Comparison of ENCODE assay signal across 1 cellular context in the genomic region with DNA sequence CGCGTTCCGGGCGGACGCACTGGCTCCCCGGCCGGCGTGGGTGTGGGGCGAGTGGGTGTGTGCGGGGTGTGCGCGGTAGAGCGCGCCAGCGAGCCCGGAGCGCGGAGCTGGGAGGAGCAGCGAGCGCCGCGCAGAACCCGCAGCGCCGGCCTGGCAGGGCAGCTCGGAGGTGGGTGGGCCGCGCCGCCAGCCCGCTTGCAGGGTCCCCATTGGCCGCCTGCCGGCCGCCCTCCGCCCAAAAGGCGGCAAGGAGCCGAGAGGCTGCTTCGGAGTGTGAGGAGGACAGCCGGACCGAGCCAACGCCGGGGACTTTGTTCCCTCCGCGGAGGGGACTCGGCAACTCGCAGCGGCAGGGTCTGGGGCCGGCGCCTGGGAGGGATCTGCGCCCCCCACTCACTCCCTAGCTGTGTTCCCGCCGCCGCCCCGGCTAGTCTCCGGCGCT.
TF ChIP-seq lines count a peak whose summit lies in the region.

Gene DAPK1 (plus strand): TSS at position 264 of the 442 bp plus-strand sequence. CDS start 1,211 bp downstream, outside the sequence.

TF ChIP-seq in GM12878, 131 proteins besides CTCF, POLR2A, EP300 and RAD21 (continues in another document):
- TF ChIP-seq SMAD1 (IDR thresholded peaks at IDR 0.05; ENCODE audit: low read depth, partially characterized antibody) (no peak), ZBTB4 (CRISPR knock-in tag; IDR thresholded peaks at IDR 0.05) (no peak), CREM (IDR thresholded peaks at IDR 0.05; ENCODE audit: low read depth) (no peak), LARP7 (IDR thresholded peaks at IDR 0.05) (peak; percentile 67; the same call in 1 of the 2 replicates), BHLHE40 (IDR thresholded peaks at IDR 0.05; ENCODE audit: borderline replicate concordance in 1 of 2, low read depth in 2 of 2, low read length in 1 of 2) (peak in 1 of 2 experiments; percentile 69; a peak in 2 of 4 replicates), GATAD2B (conservative IDR thresholded peaks at IDR 0.05; ENCODE audit: low read depth) (peak; percentile 90), CBX5 (IDR thresholded peaks at IDR 0.05; ENCODE audit: low read depth) (no peak), BCL11A (IDR thresholded peaks at IDR 0.05; ENCODE audit: low read depth, low read length) (0 out of 2 replicates have a peak, but pooled peaks have one; percentile 22), TCF7 (IDR thresholded peaks at IDR 0.05; ENCODE audit: borderline replicate concordance) (no peak), FOXM1 (IDR thresholded peaks at IDR 0.05; ENCODE audit: low read depth, low read length) (no peak), MTA2 (IDR thresholded peaks at IDR 0.05; ENCODE audit: low read depth) (no peak), EGR1 (IDR thresholded peaks at IDR 0.05; ENCODE audit: borderline replicate concordance in 1 of 2, low read depth in 2 of 2, low read length in 2 of 2) (peak in 1 of 2 experiments; percentile 98; a peak in 2 of 3 replicates), POLR2AphosphoS5 (IDR thresholded peaks at IDR 0.05; ENCODE audit: low read length) (peak; percentile 49; the same call in 1 of the 2 replicates), RBBP5 (conservative IDR thresholded peaks at IDR 0.05) (no peak), RELA (IDR thresholded peaks at IDR 0.05; ENCODE audit: borderline replicate concordance, partially characterized antibody) (peak; percentile 41), MLLT1 (IDR thresholded peaks at IDR 0.05) (no peak), HDAC6 (IDR thresholded peaks at IDR 0.05; ENCODE audit: unreplicated experiment) (no peak), TBL1XR1 (IDR thresholded peaks at IDR 0.05; ENCODE audit: low read depth, low read length) (no peak), SREBF2 (IDR thresholded peaks at IDR 0.05; ENCODE audit: low read length) (no peak), TCF3 (IDR thresholded peaks at IDR 0.05; ENCODE audit: borderline replicate concordance, insufficient read depth, low read depth, low read length) (peak; percentile 37; the same call in 1 of the 2 replicates), HCFC1 (IDR thresholded peaks at IDR 0.05; ENCODE audit: low read length) (no peak), SMC3 (IDR thresholded peaks at IDR 0.05; ENCODE audit: borderline replicate concordance, low read length) (peak; percentile 18; the same call in 1 of the 2 replicates), TCF12 (IDR thresholded peaks at IDR 0.05; ENCODE audit: low read depth, low read length) (peak; percentile 35; the same call in 1 of the 2 replicates), TAF1 (IDR thresholded peaks at IDR 0.05; ENCODE audit: borderline replicate concordance, low read depth, low read length) (peak; percentile 21; the same call in 1 of the 2 replicates), POU2F2 (IDR thresholded peaks at IDR 0.05; ENCODE audit: borderline replicate concordance, low read depth, low read length) (no peak), PAX5 (IDR thresholded peaks at IDR 0.05; ENCODE audit: borderline replicate concordance, low read depth, low read length) (peak; percentile 74; the same call in 1 of the 2 replicates), CBX3 (IDR thresholded peaks at IDR 0.05; ENCODE audit: borderline replicate concordance, low read depth) (no peak), SIX5 (IDR thresholded peaks at IDR 0.05; ENCODE audit: low read depth, low read length, severe bottlenecking) (no peak), BCL3 (IDR thresholded peaks at IDR 0.05; ENCODE audit: borderline replicate concordance, insufficient read depth, low read depth, low read length, poor library complexity, severe bottlenecking) (peak; percentile 25), EZH2 (IDR thresholded peaks at IDR 0.05; ENCODE audit: borderline replicate concordance, control insufficient read depth, low read depth, low read length) (no peak), IKZF1 (conservative IDR thresholded peaks at IDR 0.05) (peak; percentile 76), IKZF2 (IDR thresholded peaks at IDR 0.05) (no peak), SUZ12 (IDR thresholded peaks at IDR 0.05; ENCODE audit: unreplicated experiment) (no peak), NR2C1 (IDR thresholded peaks at IDR 0.05) (no peak), YY1 (IDR thresholded peaks at IDR 0.05; ENCODE audit: low read depth, low read length) (0 out of 2 replicates have a peak, but pooled peaks have one; percentile 22), NR2F1 (conservative IDR thresholded peaks at IDR 0.05) (peak; percentile 46; the same call in 1 of the 2 replicates), NKRF (conservative IDR thresholded peaks at IDR 0.05) (0 out of 2 replicates have a peak, but pooled peaks have one; percentile 51), SIN3A (IDR thresholded peaks at IDR 0.05; ENCODE audit: low read depth, low read length) (no peak), SMARCA5 (IDR thresholded peaks at IDR 0.05) (peak; percentile 77), PML (IDR thresholded peaks at IDR 0.05; ENCODE audit: low read length) (no peak), BACH1 (IDR thresholded peaks at IDR 0.05; ENCODE audit: borderline replicate concordance) (peak; percentile 74), ZNF217 (IDR thresholded peaks at IDR 0.05) (peak; percentile 51; the same call in 1 of the 2 replicates), NFXL1 (IDR thresholded peaks at IDR 0.05; ENCODE audit: borderline replicate concordance) (no peak), ZSCAN29 (IDR thresholded peaks at IDR 0.05) (peak; percentile 64; the same call in 1 of the 2 replicates), DPF2 (IDR thresholded peaks at IDR 0.05) (peak; percentile 75), ASH2L (IDR thresholded peaks at IDR 0.05; ENCODE audit: borderline replicate concordance, low read depth) (no peak), JUND (IDR thresholded peaks at IDR 0.05; ENCODE audit: low read depth, low read length) (no peak)
- TF ChIP-seq, protein P1, sequence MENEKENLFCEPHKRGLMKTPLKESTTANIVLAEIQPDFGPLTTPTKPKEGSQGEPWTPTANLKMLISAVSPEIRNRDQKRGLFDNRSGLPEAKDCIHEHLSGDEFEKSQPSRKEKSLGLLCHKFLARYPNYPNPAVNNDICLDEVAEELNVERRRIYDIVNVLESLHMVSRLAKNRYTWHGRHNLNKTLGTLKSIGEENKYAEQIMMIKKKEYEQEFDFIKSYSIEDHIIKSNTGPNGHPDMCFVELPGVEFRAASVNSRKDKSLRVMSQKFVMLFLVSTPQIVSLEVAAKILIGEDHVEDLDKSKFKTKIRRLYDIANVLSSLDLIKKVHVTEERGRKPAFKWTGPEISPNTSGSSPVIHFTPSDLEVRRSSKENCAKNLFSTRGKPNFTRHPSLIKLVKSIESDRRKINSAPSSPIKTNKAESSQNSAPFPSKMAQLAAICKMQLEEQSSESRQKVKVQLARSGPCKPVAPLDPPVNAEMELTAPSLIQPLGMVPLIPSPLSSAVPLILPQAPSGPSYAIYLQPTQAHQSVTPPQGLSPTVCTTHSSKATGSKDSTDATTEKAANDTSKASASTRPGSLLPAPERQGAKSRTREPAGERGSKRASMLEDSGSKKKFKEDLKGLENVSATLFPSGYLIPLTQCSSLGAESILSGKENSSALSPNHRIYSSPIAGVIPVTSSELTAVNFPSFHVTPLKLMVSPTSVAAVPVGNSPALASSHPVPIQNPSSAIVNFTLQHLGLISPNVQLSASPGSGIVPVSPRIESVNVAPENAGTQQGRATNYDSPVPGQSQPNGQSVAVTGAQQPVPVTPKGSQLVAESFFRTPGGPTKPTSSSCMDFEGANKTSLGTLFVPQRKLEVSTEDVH (IDR thresholded peaks at IDR 0.05; ENCODE audit: low read depth, partially characterized antibody) = no peak
- TF ChIP-seq, protein P2, sequence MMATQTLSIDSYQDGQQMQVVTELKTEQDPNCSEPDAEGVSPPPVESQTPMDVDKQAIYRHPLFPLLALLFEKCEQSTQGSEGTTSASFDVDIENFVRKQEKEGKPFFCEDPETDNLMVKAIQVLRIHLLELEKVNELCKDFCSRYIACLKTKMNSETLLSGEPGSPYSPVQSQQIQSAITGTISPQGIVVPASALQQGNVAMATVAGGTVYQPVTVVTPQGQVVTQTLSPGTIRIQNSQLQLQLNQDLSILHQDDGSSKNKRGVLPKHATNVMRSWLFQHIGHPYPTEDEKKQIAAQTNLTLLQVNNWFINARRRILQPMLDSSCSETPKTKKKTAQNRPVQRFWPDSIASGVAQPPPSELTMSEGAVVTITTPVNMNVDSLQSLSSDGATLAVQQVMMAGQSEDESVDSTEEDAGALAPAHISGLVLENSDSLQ (IDR thresholded peaks at IDR 0.05) = no peak
- TF ChIP-seq, protein P3, sequence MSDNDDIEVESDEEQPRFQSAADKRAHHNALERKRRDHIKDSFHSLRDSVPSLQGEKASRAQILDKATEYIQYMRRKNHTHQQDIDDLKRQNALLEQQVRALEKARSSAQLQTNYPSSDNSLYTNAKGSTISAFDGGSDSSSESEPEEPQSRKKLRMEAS (IDR thresholded peaks at IDR 0.05; ENCODE audit: low read depth, low read length) = peak; percentile 53; the same call in 1 of the 2 replicates
- TF ChIP-seq, protein P4, sequence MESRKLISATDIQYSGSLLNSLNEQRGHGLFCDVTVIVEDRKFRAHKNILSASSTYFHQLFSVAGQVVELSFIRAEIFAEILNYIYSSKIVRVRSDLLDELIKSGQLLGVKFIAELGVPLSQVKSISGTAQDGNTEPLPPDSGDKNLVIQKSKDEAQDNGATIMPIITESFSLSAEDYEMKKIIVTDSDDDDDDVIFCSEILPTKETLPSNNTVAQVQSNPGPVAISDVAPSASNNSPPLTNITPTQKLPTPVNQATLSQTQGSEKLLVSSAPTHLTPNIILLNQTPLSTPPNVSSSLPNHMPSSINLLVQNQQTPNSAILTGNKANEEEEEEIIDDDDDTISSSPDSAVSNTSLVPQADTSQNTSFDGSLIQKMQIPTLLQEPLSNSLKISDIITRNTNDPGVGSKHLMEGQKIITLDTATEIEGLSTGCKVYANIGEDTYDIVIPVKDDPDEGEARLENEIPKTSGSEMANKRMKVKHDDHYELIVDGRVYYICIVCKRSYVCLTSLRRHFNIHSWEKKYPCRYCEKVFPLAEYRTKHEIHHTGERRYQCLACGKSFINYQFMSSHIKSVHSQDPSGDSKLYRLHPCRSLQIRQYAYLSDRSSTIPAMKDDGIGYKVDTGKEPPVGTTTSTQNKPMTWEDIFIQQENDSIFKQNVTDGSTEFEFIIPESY (IDR thresholded peaks at IDR 0.05) = no peak
- TF ChIP-seq, protein P5, sequence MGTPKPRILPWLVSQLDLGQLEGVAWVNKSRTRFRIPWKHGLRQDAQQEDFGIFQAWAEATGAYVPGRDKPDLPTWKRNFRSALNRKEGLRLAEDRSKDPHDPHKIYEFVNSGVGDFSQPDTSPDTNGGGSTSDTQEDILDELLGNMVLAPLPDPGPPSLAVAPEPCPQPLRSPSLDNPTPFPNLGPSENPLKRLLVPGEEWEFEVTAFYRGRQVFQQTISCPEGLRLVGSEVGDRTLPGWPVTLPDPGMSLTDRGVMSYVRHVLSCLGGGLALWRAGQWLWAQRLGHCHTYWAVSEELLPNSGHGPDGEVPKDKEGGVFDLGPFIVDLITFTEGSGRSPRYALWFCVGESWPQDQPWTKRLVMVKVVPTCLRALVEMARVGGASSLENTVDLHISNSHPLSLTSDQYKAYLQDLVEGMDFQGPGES (IDR thresholded peaks at IDR 0.05) = no peak
